In genomic region chr12:53572134-53572758, GRCh38 we compare ENCODE assay signal across 1 cellular context.
TF ChIP-seq lines count a peak whose summit lies in the region.

No MANE protein-coding gene starts in this region.

TF ChIP-seq in WTC11, 78 proteins besides CTCF, POLR2A, EP300 and RAD21 (continued from another document):
- TF ChIP-seq E2F1 (CRISPR knock-in tag; IDR thresholded peaks at IDR 0.05) = no peak
- TF ChIP-seq HMGXB4 (CRISPR knock-in tag; IDR thresholded peaks at IDR 0.05) = no peak
- TF ChIP-seq ZNF532 (CRISPR knock-in tag; IDR thresholded peaks at IDR 0.05; ENCODE audit: borderline replicate concordance) = no peak
- TF ChIP-seq USF1 (CRISPR knock-in tag; IDR thresholded peaks at IDR 0.05) = no peak
- no peak for TF ChIP-seq ZNF396 (CRISPR knock-in tag; IDR thresholded peaks at IDR 0.05; ENCODE audit: borderline replicate concordance)
- TF ChIP-seq ZNF219 (CRISPR knock-in tag; IDR thresholded peaks at IDR 0.05; ENCODE audit: borderline replicate concordance) = no peak
- TF ChIP-seq ATF3 (CRISPR knock-in tag; conservative IDR thresholded peaks at IDR 0.05) = no peak
- TF ChIP-seq ELF4 (CRISPR knock-in tag; IDR thresholded peaks at IDR 0.05; ENCODE audit: low read depth) = no peak
- no peak for TF ChIP-seq ZNF512 (CRISPR knock-in tag; IDR thresholded peaks at IDR 0.05; ENCODE audit: borderline replicate concordance)
- no peak for TF ChIP-seq ZNF232 (CRISPR knock-in tag; IDR thresholded peaks at IDR 0.05)
